In the genomic region with DNA sequence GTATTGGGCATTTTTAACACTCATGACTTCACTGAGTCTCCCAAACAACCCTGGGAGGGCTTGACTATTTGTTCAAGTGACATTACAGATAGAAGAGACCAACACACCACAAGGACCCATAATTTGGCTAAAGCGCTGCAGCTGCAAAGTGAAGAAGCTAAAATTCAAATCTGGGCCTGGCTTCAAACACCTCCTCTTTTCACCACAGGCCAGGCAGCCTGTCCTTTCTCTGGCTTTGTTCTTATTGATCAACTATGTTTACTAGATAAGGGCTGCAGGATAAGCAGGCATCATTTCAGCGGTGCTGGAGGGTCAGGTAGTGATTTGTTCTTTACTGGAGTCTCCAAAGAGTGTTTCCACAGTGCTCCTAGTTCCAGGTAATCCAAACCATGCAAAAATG, we compare ENCODE assay signal across 23 cellular contexts.
"Had no signal": no experiment of that assay in that cellular context is flagged by ENCODE, and none has a peak within 500 bp of the region (broad histone marks: within the 10 kb centered on the region; RNA-seq: fewer than 3 reads in every experiment).

No MANE protein-coding gene starts in this region.

- H3K36me3 Mint-ChIP-seq: activated naive CD8-positive, alpha-beta T cell treated with anti-CD3 and anti-CD28 coated beads, Interleukin-2, amount 10 ng/mL, durations not matched to agents 7 days and 5 days had no signal

- H3K27ac ChIP-seq: cardiac muscle cell, esophagus muscularis mucosa, prostate gland, spleen, upper lobe of right lung, VCaP had no signal

- H3K9me3 Mint-ChIP-seq: activated CD4-positive, alpha-beta memory T cell treated with anti-CD3 and anti-CD28 coated beads, Interleukin-2, amount 10 ng/mL, durations not matched to agents 7 days and 5 days; activated CD4-positive, alpha-beta T cell treated with anti-CD3 and anti-CD28 coated beads, Interleukin-2, amount 10 ng/mL, durations not matched to agents 24 days and 14 days; activated naive CD4-positive, alpha-beta T cell treated with anti-CD3 and anti-CD28 coated beads for 36 hours; activated naive CD8-positive, alpha-beta T cell treated with anti-CD3 and anti-CD28 coated beads, Interleukin-2, amount 10 ng/mL, durations not matched to agents 7 days and 5 days; activated T-cell treated with anti-CD3 and anti-CD28 coated beads, Interleukin-2, amount 50 U/mL, for 72 hours; memory B cell; naive B cell; neural crest cell had no signal

- H3K4me3 Mint-ChIP-seq: activated CD4-positive, alpha-beta memory T cell treated with anti-CD3 and anti-CD28 coated beads, Interleukin-2, amount 10 ng/mL, durations not matched to agents 7 days and 5 days; activated CD4-positive, alpha-beta T cell treated with anti-CD3 and anti-CD28 coated beads, Interleukin-2, amount 10 ng/mL, durations not matched to agents 24 days and 14 days; activated naive CD4-positive, alpha-beta T cell treated with anti-CD3 and anti-CD28 coated beads for 36 hours; activated naive CD8-positive, alpha-beta T cell treated with anti-CD3 and anti-CD28 coated beads, Interleukin-2, amount 10 ng/mL, durations not matched to agents 7 days and 5 days; activated T-cell treated with anti-CD3 and anti-CD28 coated beads, Interleukin-2, amount 50 U/mL, for 72 hours; memory B cell; naive B cell; neural crest cell had no signal

- DNase-seq: activated CD4-positive, alpha-beta memory T cell treated with anti-CD3 and anti-CD28 coated beads, Interleukin-2, amount 10 ng/mL, durations not matched to agents 7 days and 5 days; activated CD4-positive, alpha-beta T cell treated with anti-CD3 and anti-CD28 coated beads, Interleukin-2, amount 10 ng/mL, durations not matched to agents 24 days and 14 days; activated effector memory CD4-positive, alpha-beta T cell treated with Interleukin-2 at 50 U/mL for 16 hours; activated naive CD4-positive, alpha-beta T cell treated with anti-CD3 and anti-CD28 coated beads for 36 hours; activated naive CD8-positive, alpha-beta T cell treated with anti-CD3 and anti-CD28 coated beads, Interleukin-2, amount 10 ng/mL, durations not matched to agents 7 days and 5 days; activated T-cell treated with anti-CD3 and anti-CD28 coated beads, Interleukin-2, amount 50 U/mL, for 72 hours; amniotic stem cell; dermis blood vessel endothelial cell; effector memory CD4-positive, alpha-beta T cell; hippocampal formation; naive B cell; spleen; stimulated activated CD4-positive, alpha-beta T cell treated with anti-CD3 and anti-CD28 coated beads, Interleukin-4, amount 100 ng/mL, for 1 hour; stimulated activated naive CD4-positive, alpha-beta T cell; thyroid gland; upper lobe of right lung had no signal

- H3K4me1 ChIP-seq: prostate gland had no signal

- H3K27me3 ChIP-seq: spleen, thyroid gland, upper lobe of right lung had no signal

- H3K36me3 ChIP-seq: cardiac muscle cell, esophagus muscularis mucosa, prostate gland, spleen, thyroid gland, upper lobe of right lung had no signal

- H3K4me1 Mint-ChIP-seq: activated CD4-positive, alpha-beta memory T cell treated with anti-CD3 and anti-CD28 coated beads, Interleukin-2, amount 10 ng/mL, durations not matched to agents 7 days and 5 days; activated CD4-positive, alpha-beta T cell treated with anti-CD3 and anti-CD28 coated beads, Interleukin-2, amount 10 ng/mL, durations not matched to agents 24 days and 14 days had no signal

- H3K27ac Mint-ChIP-seq: activated CD4-positive, alpha-beta memory T cell treated with anti-CD3 and anti-CD28 coated beads, Interleukin-2, amount 10 ng/mL, durations not matched to agents 7 days and 5 days; activated CD4-positive, alpha-beta T cell treated with anti-CD3 and anti-CD28 coated beads, Interleukin-2, amount 10 ng/mL, durations not matched to agents 24 days and 14 days; activated naive CD4-positive, alpha-beta T cell treated with anti-CD3 and anti-CD28 coated beads for 36 hours; activated naive CD8-positive, alpha-beta T cell treated with anti-CD3 and anti-CD28 coated beads, Interleukin-2, amount 10 ng/mL, durations not matched to agents 7 days and 5 days; activated T-cell treated with anti-CD3 and anti-CD28 coated beads, Interleukin-2, amount 50 U/mL, for 72 hours; memory B cell had no signal

- H3K27me3 Mint-ChIP-seq: naive B cell had no signal

- ATAC-seq: activated CD4-positive, CD25-positive, alpha-beta regulatory T cell treated with anti-CD3 and anti-CD28 coated beads, Interleukin-2, amount 50 U/mL, for 24 hours; activated T-cell treated with anti-CD3 and anti-CD28 coated beads, Interleukin-2, amount 50 U/mL, for 72 hours; upper lobe of right lung had no signal

- H3K4me3 ChIP-seq: cardiac muscle cell, esophagus muscularis mucosa, prostate gland, spleen, thyroid gland, upper lobe of right lung had no signal

- H3K9me3 ChIP-seq: esophagus muscularis mucosa, prostate gland, spleen, thyroid gland, upper lobe of right lung had no signal
